ENCODE assay signal across 1 cellular context in genomic region chr6:52981215-52981910, GRCh38.
TF ChIP-seq lines count a peak whose summit lies in the region.

No MANE protein-coding gene starts in this region.

TF ChIP-seq in K562, 482 proteins besides CTCF, POLR2A, EP300 and RAD21 (continued from another document):
- TF ChIP-seq BCLAF1 (IDR thresholded peaks at IDR 0.05; ENCODE audit: borderline replicate concordance in 1 of 2, control insufficient read depth in 1 of 2, low read depth in 2 of 2, low read length in 1 of 2) (no peak), ZNF174 (CRISPR knock-in tag; IDR thresholded peaks at IDR 0.05) (no peak), C11orf30 (IDR thresholded peaks at IDR 0.05; ENCODE audit: low read depth) (peak; percentile 49; the same call in 1 of the 2 replicates), CBX1 (IDR thresholded peaks at IDR 0.05; ENCODE audit: low read depth) (no peak), MAFF (IDR thresholded peaks at IDR 0.05; ENCODE audit: low read length) (peak; percentile 66), PRPF4 (IDR thresholded peaks at IDR 0.05; ENCODE audit: insufficient read depth, low read depth, low read length, poor library complexity, severe bottlenecking) (no peak), MAFG (tag; conservative IDR thresholded peaks at IDR 0.05) (peak; percentile 40; the same call in 1 of the 2 replicates), NCOA2 (IDR thresholded peaks at IDR 0.05; ENCODE audit: partially characterized antibody in 2 of 2) (no peak), MBD1 (CRISPR knock-in tag; IDR thresholded peaks at IDR 0.05) (no peak), ZFP91 (CRISPR knock-in tag; IDR thresholded peaks at IDR 0.05) (no peak), ZNF316 (IDR thresholded peaks at IDR 0.05) (peak; percentile 76), SMAD4 (CRISPR knock-in tag; conservative IDR thresholded peaks at IDR 0.05) (no peak)
- TF ChIP-seq, protein P1, sequence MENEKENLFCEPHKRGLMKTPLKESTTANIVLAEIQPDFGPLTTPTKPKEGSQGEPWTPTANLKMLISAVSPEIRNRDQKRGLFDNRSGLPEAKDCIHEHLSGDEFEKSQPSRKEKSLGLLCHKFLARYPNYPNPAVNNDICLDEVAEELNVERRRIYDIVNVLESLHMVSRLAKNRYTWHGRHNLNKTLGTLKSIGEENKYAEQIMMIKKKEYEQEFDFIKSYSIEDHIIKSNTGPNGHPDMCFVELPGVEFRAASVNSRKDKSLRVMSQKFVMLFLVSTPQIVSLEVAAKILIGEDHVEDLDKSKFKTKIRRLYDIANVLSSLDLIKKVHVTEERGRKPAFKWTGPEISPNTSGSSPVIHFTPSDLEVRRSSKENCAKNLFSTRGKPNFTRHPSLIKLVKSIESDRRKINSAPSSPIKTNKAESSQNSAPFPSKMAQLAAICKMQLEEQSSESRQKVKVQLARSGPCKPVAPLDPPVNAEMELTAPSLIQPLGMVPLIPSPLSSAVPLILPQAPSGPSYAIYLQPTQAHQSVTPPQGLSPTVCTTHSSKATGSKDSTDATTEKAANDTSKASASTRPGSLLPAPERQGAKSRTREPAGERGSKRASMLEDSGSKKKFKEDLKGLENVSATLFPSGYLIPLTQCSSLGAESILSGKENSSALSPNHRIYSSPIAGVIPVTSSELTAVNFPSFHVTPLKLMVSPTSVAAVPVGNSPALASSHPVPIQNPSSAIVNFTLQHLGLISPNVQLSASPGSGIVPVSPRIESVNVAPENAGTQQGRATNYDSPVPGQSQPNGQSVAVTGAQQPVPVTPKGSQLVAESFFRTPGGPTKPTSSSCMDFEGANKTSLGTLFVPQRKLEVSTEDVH (IDR thresholded peaks at IDR 0.05; ENCODE audit: low read depth, partially characterized antibody) = no peak
TF ChIP-seq in K562: peak in this region for 5.
